1 cellular context compared by ENCODE assay signal in genomic region chr5:181170237-181170830, GRCh38.
A peak's percentile ranks its signal among the peaks of the same experiment; 100 is the strongest.
TF ChIP-seq lines count a peak whose summit lies in the region.

No MANE protein-coding gene starts in this region.

TF ChIP-seq in endothelial cell of umbilical vein, 7 proteins besides CTCF, POLR2A, EP300 and RAD21:
- TF ChIP-seq EZH2 (IDR thresholded peaks at IDR 0.05; ENCODE audit: borderline replicate concordance, low read depth, low read length, severe bottlenecking), result peak; percentile 65
- no peak for TF ChIP-seq FOS (IDR thresholded peaks at IDR 0.05; ENCODE audit: borderline replicate concordance, insufficient read depth, low read length)
